Comparison of ENCODE assay signal across 8 cellular contexts in genomic region chr17:7133424-7133823, GRCh38. TPM values are rescaled to one million over a fixed set of nuclear protein-coding genes. Genes with fewer than 3 reads are reported as not detected.
DNase-seq lines count a peak whose midpoint lies in the region; ATAC-seq, FAIRE-seq and TF ChIP-seq lines count a peak whose summit lies in the region.

No MANE protein-coding gene starts in this region.

- H3K4me2 ChIP-seq in BLaER1 treated with 17β-estradiol and CSF1 and Interleukin-3, amounts not matched to agents 10 nM and 100 nM = peak overlapping the region; percentile 72 to 94 (median 86)
- H3K4me2 ChIP-seq in MM.1S (ENCODE audit: low read depth, low read length) = peak overlapping the region; percentile 76

- peak overlapping the region; percentile 68 for H2AFZ ChIP-seq in MM.1S (ENCODE audit: low read length)

- peaks cover 49 to 99% (median 69%) of the 10 kb centered on the region in 10 experiments for H3K4me1 ChIP-seq in BLaER1 treated with 17β-estradiol and CSF1 and Interleukin-3, amounts not matched to agents 10 nM and 100 nM
- H3K4me1 ChIP-seq in MM.1S (ENCODE audit: low read length) = peaks cover 11% of the 10 kb centered on the region
- H3K4me1 ChIP-seq in iPS-15b (ENCODE audit: control insufficient read depth, insufficient read depth, low read length) = peaks cover 14% of the 10 kb centered on the region

- peak; percentile 45 for DNase-seq in MM.1S
- DNase-seq in activated T-cell treated with anti-CD3 and anti-CD28 coated beads, Interleukin-2, amount 50 U/mL, for 4 hours = peak; percentile 55
- DNase-seq in stimulated activated CD8-positive, alpha-beta memory T cell treated with anti-CD3 and anti-CD28 coated beads, Interleukin-4, amount 100 ng/mL, for 4 hours (ENCODE audit: low read depth in 2 of 2, low spot score in 1 of 2) = peak; percentile 24 to 65
- DNase-seq in RCC 7860 (ENCODE audit: low spot score) = no peak

- no peaks in the 10 kb centered on the region for H4K20me1 ChIP-seq in BLaER1 treated with 17β-estradiol and CSF1 and Interleukin-3, amounts not matched to agents 10 nM and 100 nM
- H4K20me1 ChIP-seq in MM.1S (ENCODE audit: insufficient read depth, low read length) = no peaks in the 10 kb centered on the region

- no peak for FAIRE-seq in RCC 7860 (lab: Jason Lieb, UNC)

- H3K27me3 Mint-ChIP-seq in activated T-cell treated with anti-CD3 and anti-CD28 coated beads, Interleukin-2, amount 50 U/mL, for 4 hours (ENCODE audit: low read depth) = peaks cover 7% of the 10 kb centered on the region

- H3K9me3 ChIP-seq in BLaER1 treated with 17β-estradiol and CSF1 and Interleukin-3, amounts not matched to agents 10 nM and 100 nM (replicated peaks in 1 of 11) = no peaks in the 10 kb centered on the region
- H3K9me3 ChIP-seq in MM.1S (replicated peaks; ENCODE audit: insufficient read depth, low read length) (no peaks in the 10 kb centered on the region), iPS-15b (ENCODE audit: control insufficient read depth, insufficient read depth, low read length) (no peaks in the 10 kb centered on the region)

- no peaks in the 10 kb centered on the region for H3K9me2 ChIP-seq in MM.1S (replicated peaks; ENCODE audit: insufficient read depth, low read length)

- peaks cover 10% of the 10 kb centered on the region for H3F3A ChIP-seq in MM.1S (ENCODE audit: insufficient read depth, low read length)

- no peaks in the 10 kb centered on the region for H3K36me3 Mint-ChIP-seq in activated T-cell treated with anti-CD3 and anti-CD28 coated beads, Interleukin-2, amount 50 U/mL, for 4 hours (ENCODE audit: insufficient read depth)

- peak overlapping the region in 10 of 11 experiments; percentile 0 to 88 (median 51); a peak in 13 of 22 replicates for H3K9ac ChIP-seq in BLaER1 treated with 17β-estradiol and CSF1 and Interleukin-3, amounts not matched to agents 10 nM and 100 nM
- H3K9ac ChIP-seq in MM.1S (ENCODE audit: low read length) = peak overlapping the region; percentile 60; the same call in 1 of the 2 replicates
- no peak overlapping the region for H3K9ac ChIP-seq in iPS-15b (ENCODE audit: low read depth, low read length)

- peak; percentile 57 for TF ChIP-seq CTCF in MM.1S (IDR thresholded peaks at IDR 0.05; ENCODE audit: low read length)

- H3K4me3 ChIP-seq in BLaER1 treated with 17β-estradiol and CSF1 and Interleukin-3, amounts not matched to agents 10 nM and 100 nM = peak overlapping the region in 2 of 10 experiments; percentile 13 to 21; a peak in 4 of 20 replicates
- peak overlapping the region; percentile 46 for H3K4me3 ChIP-seq in MM.1S (ENCODE audit: low read length)
- H3K4me3 ChIP-seq in iPS-15b (ENCODE audit: low read depth, low read length) = peak overlapping the region; percentile 45

- H3K79me2 ChIP-seq in MM.1S (ENCODE audit: low read length) = no peaks in the 10 kb centered on the region

- H3K9me3 Mint-ChIP-seq in activated T-cell treated with anti-CD3 and anti-CD28 coated beads, Interleukin-2, amount 50 U/mL, for 4 hours = no peaks in the 10 kb centered on the region

- peak overlapping the region; percentile 57 to 96 (median 84) for H3K27ac ChIP-seq in BLaER1 treated with 17β-estradiol and CSF1 and Interleukin-3, amounts not matched to agents 10 nM and 100 nM
- peak overlapping the region; percentile 100; the same call in 1 of the 2 replicates for H3K27ac ChIP-seq in MM.1S (ENCODE audit: low read length)

- no peaks in the 10 kb centered on the region for H3K36me3 ChIP-seq in BLaER1 treated with 17β-estradiol and CSF1 and Interleukin-3, amounts not matched to agents 10 nM and 100 nM
- H3K36me3 ChIP-seq in MM.1S (replicated peaks; ENCODE audit: insufficient read depth, low read length) (no peaks in the 10 kb centered on the region), iPS-15b (ENCODE audit: control insufficient read depth, insufficient read depth, low read length) (no peaks in the 10 kb centered on the region)

- ATAC-seq in activated T-cell treated with anti-CD3 and anti-CD28 coated beads, Interleukin-2, amount 50 U/mL, for 4 hours = peak; percentile 25 to 56
- no peak for ATAC-seq in HG02571 (IDR thresholded peaks at IDR 0.05; ENCODE audit: unreplicated experiment)
- no peak for ATAC-seq in GM21825 (IDR thresholded peaks at IDR 0.05; ENCODE audit: unreplicated experiment)

- peaks cover 28% of the 10 kb centered on the region for H3K4me1 Mint-ChIP-seq in activated T-cell treated with anti-CD3 and anti-CD28 coated beads, Interleukin-2, amount 50 U/mL, for 4 hours (ENCODE audit: low read depth)

- H3K4me3 Mint-ChIP-seq in activated T-cell treated with anti-CD3 and anti-CD28 coated beads, Interleukin-2, amount 50 U/mL, for 4 hours = peak overlapping the region; percentile 67

- H3K27me3 ChIP-seq in BLaER1 treated with 17β-estradiol and CSF1 and Interleukin-3, amounts not matched to agents 10 nM and 100 nM = no peaks in the 10 kb centered on the region
- H3K27me3 ChIP-seq in MM.1S (replicated peaks; ENCODE audit: insufficient read depth, low read length) = peaks cover 15% of the 10 kb centered on the region
- peaks cover 8% of the 10 kb centered on the region for H3K27me3 ChIP-seq in iPS-15b (ENCODE audit: control insufficient read depth, insufficient read depth, low read length)

RNA-seq across cellular contexts. Expression of gene ASGR2, which starts 18.8 kb away (rescaled TPM):
- total RNA-seq in activated T-cell treated with anti-CD3 and anti-CD28 coated beads, Interleukin-2, amount 50 U/mL, for 4 hours = under 1 TPM in 1 of 3 donors, not detected in 2; 0.25 TPM

RNA-seq across cellular contexts. Expression of gene ASGR1, which starts 45.7 kb away (rescaled TPM):
- total RNA-seq in activated T-cell treated with anti-CD3 and anti-CD28 coated beads, Interleukin-2, amount 50 U/mL, for 4 hours = 1 to 10 TPM in 2 of 3 donors, under 1 TPM in 1; 0.63 to 1.3 (median 1.1) TPM

RNA-seq across cellular contexts. Expression of gene CLEC10A, which starts 53.4 kb away (rescaled TPM):
- not detected for total RNA-seq in activated T-cell treated with anti-CD3 and anti-CD28 coated beads, Interleukin-2, amount 50 U/mL, for 4 hours

Comparison
In these comparisons a context has a peak if more than half of its experiments do, and no peak if none do; other contexts are left out.
1. ATAC-seq: peak in activated T-cell treated with anti-CD3 and anti-CD28 coated beads, Interleukin-2, amount 50 U/mL, for 4 hours (2 of 2); none in HG02571 (single experiment) and GM21825 (single experiment).